15 cellular contexts compared by ENCODE assay signal in genomic region chr15:31250033-31250432, GRCh38.
DNase-seq lines count a peak whose midpoint lies in the region; ATAC-seq, FAIRE-seq and TF ChIP-seq lines count a peak whose summit lies in the region.
"Had no signal": no experiment of that assay in that cellular context is flagged by ENCODE, and none has a peak within 500 bp of the region (broad histone marks: within the 10 kb centered on the region; RNA-seq: fewer than 3 reads in every experiment).

No MANE protein-coding gene starts in this region.

- H3K4me1 ChIP-seq in heart left ventricle, result peaks cover 0 to 10% (median 0%) of the 10 kb centered on the region in 12 donors
- H3K4me1 ChIP-seq in kidney (ENCODE audit: control insufficient read depth in 1 of 2, insufficient read depth in 1 of 2, low read depth in 1 of 2, low read length in 2 of 2), result no peaks in the 10 kb centered on the region
- peaks cover 0 to 13% (median 8%) of the 10 kb centered on the region in 6 donors for H3K4me1 ChIP-seq in spleen

- no peak for FAIRE-seq in kidney (lab: Jason Lieb, UNC)
- FAIRE-seq: GM18507 had no signal

- H3K27me3 ChIP-seq in heart left ventricle, result no peaks in the 10 kb centered on the region
- H3K27me3 ChIP-seq in spleen (replicated peaks in 1 of 7), result no peaks in the 10 kb centered on the region
- H3K27me3 ChIP-seq: BLaER1 treated with 17β-estradiol and CSF1 and Interleukin-3, amounts not matched to agents 10 nM and 100 nM had no signal

- H3K9ac ChIP-seq in kidney (ENCODE audit: low read length in 2 of 2), result no peak overlapping the region
- H3K9ac ChIP-seq: BLaER1 treated with 17β-estradiol and CSF1 and Interleukin-3, amounts not matched to agents 10 nM and 100 nM had no signal

- no peak for TF ChIP-seq CTCF in heart left ventricle (IDR thresholded peaks at IDR 0.05)
- no peak for TF ChIP-seq CTCF in kidney (IDR thresholded peaks at IDR 0.05; ENCODE audit: borderline replicate concordance, extremely low read depth, insufficient read depth)
- no peak for TF ChIP-seq CTCF in spleen (IDR thresholded peaks at IDR 0.05 in 8 of 11, conservative IDR thresholded peaks at IDR 0.05 in 3 of 11)
- no peak for TF ChIP-seq CTCF in endothelial cell (IDR thresholded peaks at IDR 0.05; ENCODE audit: unreplicated experiment)

- H3K27ac Mint-ChIP-seq in activated T-cell treated with anti-CD3 and anti-CD28 coated beads, Interleukin-2, amount 50 U/mL, for 24 hours, result no peak overlapping the region
- no peak overlapping the region for H3K27ac Mint-ChIP-seq in endothelial cell (ENCODE audit: unreplicated experiment)
- H3K27ac Mint-ChIP-seq: CD4-positive, CD25-positive, alpha-beta regulatory T cell; GM23338; H9; IgD-negative memory B cell had no signal

- H3K4me3 ChIP-seq in heart left ventricle (no peak overlapping the region), kidney (ENCODE audit: low read length in 2 of 2) (no peak overlapping the region), spleen (no peak overlapping the region)
- H3K4me3 ChIP-seq: BLaER1 treated with 17β-estradiol and CSF1 and Interleukin-3, amounts not matched to agents 10 nM and 100 nM; GM23338 had no signal

- H3K27me3 Mint-ChIP-seq in activated T-cell treated with anti-CD3 and anti-CD28 coated beads, Interleukin-2, amount 50 U/mL, for 24 hours, result no peaks in the 10 kb centered on the region
- H3K27me3 Mint-ChIP-seq in endothelial cell (ENCODE audit: unreplicated experiment), result peaks cover 4% of the 10 kb centered on the region

- intact Hi-C loops in Right ventricle myocardium superior (cut with DNase I), result no loop called here
- intact Hi-C loops in heart left ventricle (cut with DNase I), result loop anchor here in 2 of 10 donors (5.0 kb wide), 2 partner anchors 33 to 57 kb away; no protein-coding TSS in a partner anchor
- intact Hi-C loops in kidney (cut with DNase I), result no loop called here
- intact Hi-C loops in spleen (cut with DNase I; ENCODE audit: low total_unique reads), result no loop called here

- H3K27ac ChIP-seq in heart left ventricle, result no peak overlapping the region
- H3K27ac ChIP-seq in kidney (ENCODE audit: low read depth in 2 of 2, low read length in 2 of 2), result no peak overlapping the region
- H3K27ac ChIP-seq in spleen, result no peak overlapping the region
- H3K27ac ChIP-seq: BLaER1 treated with 17β-estradiol and CSF1 and Interleukin-3, amounts not matched to agents 10 nM and 100 nM had no signal

- H3K36me3 ChIP-seq in heart left ventricle, result no peaks in the 10 kb centered on the region
- H3K36me3 ChIP-seq in kidney (ENCODE audit: control insufficient read depth in 1 of 2, insufficient read depth in 2 of 2, low read length in 2 of 2), result no peaks in the 10 kb centered on the region
- H3K36me3 ChIP-seq in spleen, result no peaks in the 10 kb centered on the region
- H3K36me3 ChIP-seq: BLaER1 treated with 17β-estradiol and CSF1 and Interleukin-3, amounts not matched to agents 10 nM and 100 nM had no signal

- peak; percentile 22 for DNase-seq in Right ventricle myocardium superior
- no peak for DNase-seq in heart left ventricle
- DNase-seq in kidney, result peak; percentile 46
- peak; percentile 45 for DNase-seq in spleen
- DNase-seq in activated T-cell treated with anti-CD3 and anti-CD28 coated beads, Interleukin-2, amount 50 U/mL, for 24 hours, result no peak
- DNase-seq in endothelial cell (ENCODE audit: low spot score), result no peak
- no peak for DNase-seq in DMS53 treated with DMSO at 0.1 percent for 48 hours (lab: John Stamatoyannopoulos, UW; ENCODE audit: unreplicated experiment)
- DNase-seq: 8988T; CD4-positive, CD25-positive, alpha-beta regulatory T cell; DMS53; H9 had no signal

- 91 to 95% (median 93%) methylated on average over 8 to 9 of the region's 9 CpGs for WGBS in heart left ventricle, 4 donors
- WGBS in spleen, 5 donors, result 93 to 100% (median 95%) methylated on average over 3 to 9 of the region's 9 CpGs

- no peak for ATAC-seq in Right ventricle myocardium superior (ENCODE audit: poor library complexity)
- no peak for ATAC-seq in heart left ventricle
- ATAC-seq: GM23338 had no signal

- peaks cover 0 to 6% (median 0%) of the 10 kb centered on the region in 12 donors for H3K9me3 ChIP-seq in heart left ventricle
- no peaks in the 10 kb centered on the region for H3K9me3 ChIP-seq in kidney (ENCODE audit: control insufficient read depth in 1 of 2, low read length in 2 of 2)
- no peaks in the 10 kb centered on the region for H3K9me3 ChIP-seq in spleen

- TF ChIP-seq POLR2A in heart left ventricle (IDR thresholded peaks at IDR 0.05), result no peak
- TF ChIP-seq POLR2A in spleen (IDR thresholded peaks at IDR 0.05), result no peak

- H3K36me3 Mint-ChIP-seq in activated T-cell treated with anti-CD3 and anti-CD28 coated beads, Interleukin-2, amount 50 U/mL, for 24 hours (ENCODE audit: low read depth), result no peaks in the 10 kb centered on the region
- no peaks in the 10 kb centered on the region for H3K36me3 Mint-ChIP-seq in endothelial cell (ENCODE audit: low read depth, unreplicated experiment)
- H3K36me3 Mint-ChIP-seq: CD4-positive, CD25-positive, alpha-beta regulatory T cell; IgD-negative memory B cell had no signal

- H3K4me1 Mint-ChIP-seq in activated T-cell treated with anti-CD3 and anti-CD28 coated beads, Interleukin-2, amount 50 U/mL, for 24 hours (ENCODE audit: low read depth), result peaks cover 2% of the 10 kb centered on the region
- H3K4me1 Mint-ChIP-seq in endothelial cell (ENCODE audit: unreplicated experiment), result no peaks in the 10 kb centered on the region
- H3K4me1 Mint-ChIP-seq: GM23338 had no signal

- no peaks in the 10 kb centered on the region for H3K9me3 Mint-ChIP-seq in activated T-cell treated with anti-CD3 and anti-CD28 coated beads, Interleukin-2, amount 50 U/mL, for 24 hours
- no peaks in the 10 kb centered on the region for H3K9me3 Mint-ChIP-seq in endothelial cell (ENCODE audit: unreplicated experiment)
- H3K9me3 Mint-ChIP-seq: CD4-positive, CD25-positive, alpha-beta regulatory T cell; GM23338; H9 had no signal

- H3K4me3 Mint-ChIP-seq in activated T-cell treated with anti-CD3 and anti-CD28 coated beads, Interleukin-2, amount 50 U/mL, for 24 hours, result no peak overlapping the region
- no peak overlapping the region for H3K4me3 Mint-ChIP-seq in endothelial cell (ENCODE audit: unreplicated experiment)
- H3K4me3 Mint-ChIP-seq: CD4-positive, CD25-positive, alpha-beta regulatory T cell; GM23338; H9; IgD-negative memory B cell had no signal

Comparison
In these comparisons a context has a peak if more than half of its experiments do, and no peak if none do; other contexts are left out.
1. DNase-seq: peak in Right ventricle myocardium superior (single experiment), kidney (single experiment) and spleen (single experiment); none in heart left ventricle (0 of 5), activated T-cell treated with anti-CD3 and anti-CD28 coated beads, Interleukin-2, amount 50 U/mL, for 24 hours (single experiment), endothelial cell (single experiment) and DMS53 treated with DMSO at 0.1 percent for 48 hours (single experiment).